In genomic region chr7:110568932-110569331, GRCh38 we compare ENCODE assay signal across 22 cellular contexts.
A peak's percentile ranks its signal among the peaks of the same experiment; 100 is the strongest.
DNase-seq lines count a peak whose midpoint lies in the region; ATAC-seq and TF ChIP-seq lines count a peak whose summit lies in the region.
"Had no signal": no experiment of that assay in that cellular context is flagged by ENCODE, and none has a peak within 500 bp of the region (broad histone marks: within the 10 kb centered on the region; RNA-seq: fewer than 3 reads in every experiment).

No MANE protein-coding gene starts in this region.

- no peak for ATAC-seq in GM18907 (IDR thresholded peaks at IDR 0.05; ENCODE audit: unreplicated experiment)
- no peak for ATAC-seq in HG03135 (IDR thresholded peaks at IDR 0.05; ENCODE audit: unreplicated experiment)
- ATAC-seq: A549; activated CD8-positive, alpha-beta T cell treated with anti-CD3 and anti-CD28 coated beads for 36 hours; left colon; psoas muscle had no signal

- H3K4me3 Mint-ChIP-seq in brain, result no peak overlapping the region
- H3K4me3 Mint-ChIP-seq in immature natural killer cell, result no peak overlapping the region
- H3K4me3 Mint-ChIP-seq: activated CD8-positive, alpha-beta T cell treated with anti-CD3 and anti-CD28 coated beads for 36 hours; activated naive CD8-positive, alpha-beta T cell treated with anti-CD3 and anti-CD28 coated beads for 36 hours; B cell; central memory CD8-positive, alpha-beta T cell; type B pancreatic cell had no signal

- H3K4me1 Mint-ChIP-seq in brain (peaks cover 24% of the 10 kb centered on the region), immature natural killer cell (no peaks in the 10 kb centered on the region)
- H3K4me1 Mint-ChIP-seq: activated naive CD8-positive, alpha-beta T cell treated with anti-CD3 and anti-CD28 coated beads for 36 hours; B cell; central memory CD8-positive, alpha-beta T cell had no signal

- H3K27me3 Mint-ChIP-seq in brain (peaks cover 3% of the 10 kb centered on the region), immature natural killer cell (ENCODE audit: low read depth in 3 of 3) (no peaks in the 10 kb centered on the region)
- H3K27me3 Mint-ChIP-seq: activated CD8-positive, alpha-beta T cell treated with anti-CD3 and anti-CD28 coated beads for 36 hours; activated naive CD8-positive, alpha-beta T cell treated with anti-CD3 and anti-CD28 coated beads for 36 hours; B cell; central memory CD8-positive, alpha-beta T cell; type B pancreatic cell had no signal

- H3K27ac Mint-ChIP-seq in brain (peak overlapping the region in 3 of 5 experiments; percentile 52 to 85 (median 71)), immature natural killer cell (no peak overlapping the region)
- H3K27ac Mint-ChIP-seq: activated CD8-positive, alpha-beta T cell treated with anti-CD3 and anti-CD28 coated beads for 36 hours; activated naive CD8-positive, alpha-beta T cell treated with anti-CD3 and anti-CD28 coated beads for 36 hours; B cell; type B pancreatic cell had no signal

- DNase-seq in NCI-H2227 (lab: John Stamatoyannopoulos, UW; ENCODE audit: unreplicated experiment) (peak; percentile 16), NCI-H2227 treated with DMSO at 0.1 percent for 48 hours (lab: John Stamatoyannopoulos, UW) (no peak), NCI-H146 treated with DMSO at 0.1 percent for 48 hours (lab: John Stamatoyannopoulos, UW; ENCODE audit: unreplicated experiment) (peak; percentile 54), superior temporal gyrus (ENCODE audit: extremely low spot score) (peak; percentile 33), immature natural killer cell (no peak)
- DNase-seq: activated CD4-positive, CD25-positive, alpha-beta regulatory T cell treated with anti-CD3 and anti-CD28 coated beads, Interleukin-2, amount 50 U/mL, for 72 hours; activated CD8-positive, alpha-beta T cell treated with anti-CD3 and anti-CD28 coated beads for 36 hours; activated effector memory CD4-positive, alpha-beta T cell treated with Interleukin-2 at 50 U/mL for 16 hours; activated naive CD8-positive, alpha-beta T cell treated with anti-CD3 and anti-CD28 coated beads for 36 hours; Karpas-422; left colon; MV-4-11; NCI-H526 treated with DMSO at 0.1 percent for 48 hours; psoas muscle; SW 1271 had no signal

- no peak for TF ChIP-seq CTCF in brain (conservative IDR thresholded peaks at IDR 0.05)

- H3K36me3 Mint-ChIP-seq in brain, result no peaks in the 10 kb centered on the region
- peaks cover 0 to 4% (median 0%) of the 10 kb centered on the region in 3 donors for H3K36me3 Mint-ChIP-seq in immature natural killer cell
- H3K36me3 Mint-ChIP-seq: activated naive CD8-positive, alpha-beta T cell treated with anti-CD3 and anti-CD28 coated beads for 36 hours; type B pancreatic cell had no signal

- H3K9me3 Mint-ChIP-seq in brain (no peaks in the 10 kb centered on the region), immature natural killer cell (peaks cover 6 to 40% (median 17%) of the 10 kb centered on the region in 6 donors)
- H3K9me3 Mint-ChIP-seq: activated CD8-positive, alpha-beta T cell treated with anti-CD3 and anti-CD28 coated beads for 36 hours; activated naive CD8-positive, alpha-beta T cell treated with anti-CD3 and anti-CD28 coated beads for 36 hours; type B pancreatic cell had no signal

Comparison
In these comparisons a context has a peak if more than half of its experiments do, and no peak if none do; other contexts are left out.
1. DNase-seq: peak in NCI-H2227 (single experiment), NCI-H146 treated with DMSO at 0.1 percent for 48 hours (single experiment) and superior temporal gyrus (single experiment); none in NCI-H2227 treated with DMSO at 0.1 percent for 48 hours (single experiment) and immature natural killer cell (0 of 3).
2. H3K27ac Mint-ChIP-seq: peak in brain (3 of 5); none in immature natural killer cell (0 of 6).